In the genomic region with DNA sequence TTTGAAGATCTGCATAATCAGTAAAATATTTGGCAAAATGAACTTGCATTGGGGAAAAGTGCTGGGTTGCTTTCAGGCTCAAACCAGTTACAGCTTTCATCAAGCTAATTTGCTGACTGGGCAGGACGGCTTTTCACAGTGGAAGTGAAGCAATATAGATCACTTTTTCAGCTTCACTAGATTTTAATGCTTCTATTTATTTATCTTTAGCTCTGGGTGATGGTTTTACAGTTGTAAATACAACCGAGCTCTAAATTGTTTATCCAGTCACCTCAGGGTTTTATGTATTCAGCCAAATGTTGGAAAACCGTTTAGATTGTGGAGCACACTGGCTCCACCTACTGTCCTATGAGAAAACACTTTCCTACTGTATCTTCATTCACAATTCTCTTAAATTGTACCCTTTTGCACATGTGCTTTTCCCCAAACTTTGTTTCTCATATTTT, we compare ENCODE assay signal across 8 cellular contexts. TPM values are rescaled to one million over a fixed set of nuclear protein-coding genes. Genes with fewer than 3 reads are reported as not detected.
DNase-seq lines count a peak whose midpoint lies in the region; ATAC-seq and TF ChIP-seq lines count a peak whose summit lies in the region.

No MANE protein-coding gene starts in this region.

- TF ChIP-seq POLR2A in sigmoid colon (IDR thresholded peaks at IDR 0.05) = no peak

- H3K4me1 Mint-ChIP-seq in stimulated activated memory B cell treated with anti-CD40 and anti-IgM and Interleukin-4, amounts not matched to agents 10 μg/mL and 1 μg/mL and 100 μg/mL, for 72 hours = peaks cover 9% of the 10 kb centered on the region

- ATAC-seq in left cardiac atrium = peak; percentile 66 to 90
- no peak for ATAC-seq in stimulated activated memory B cell treated with anti-CD40 and anti-IgM and Interleukin-4, amounts not matched to agents 10 μg/mL and 1 μg/mL and 100 μg/mL, for 72 hours

- peaks cover 1% of the 10 kb centered on the region for H3K36me3 Mint-ChIP-seq in stimulated activated memory B cell treated with anti-CD40 and anti-IgM and Interleukin-4, amounts not matched to agents 10 μg/mL and 1 μg/mL and 100 μg/mL, for 72 hours

- H3K4me3 Mint-ChIP-seq in stimulated activated memory B cell treated with anti-CD40 and anti-IgM and Interleukin-4, amounts not matched to agents 10 μg/mL and 1 μg/mL and 100 μg/mL, for 72 hours = no peak overlapping the region

- 6 to 12% methylated on average over 3 of the region's 3 CpGs for WGBS in sigmoid colon, 2 donors

- TF ChIP-seq CTCF in sigmoid colon (IDR thresholded peaks at IDR 0.05) = peak; percentile 47 to 70 (median 53)

- intact Hi-C loops in left cardiac atrium (cut with DNase I) = loop anchor here (1.0 to 10.0 kb wide), 5 partner anchors 58 to 187 kb away; partner anchors contain the start of gene ACER3 (in 1 of the 2)
- intact Hi-C loops in sigmoid colon (cut with DNase I) = loop anchor here (2.0 kb wide), 1 partner anchor 112 kb away; no protein-coding TSS in a partner anchor

- DNase-seq in AML-193 (lab: John Stamatoyannopoulos, UW) (peak; percentile 64 to 66), H4 (ENCODE audit: low spot score) (peak; percentile 76), NCI-H226 (peak; percentile 9), adipocyte (ENCODE audit: low read depth) (peak; percentile 88), left cardiac atrium (no peak), sigmoid colon (no peak)
- DNase-seq in effector CD8-positive, alpha-beta T cell (lab: John Stamatoyannopoulos, UW) = no peak

- no peaks in the 10 kb centered on the region for H3K9me3 Mint-ChIP-seq in stimulated activated memory B cell treated with anti-CD40 and anti-IgM and Interleukin-4, amounts not matched to agents 10 μg/mL and 1 μg/mL and 100 μg/mL, for 72 hours

- no peak for TF ChIP-seq EP300 in sigmoid colon (IDR thresholded peaks at IDR 0.05)

- peaks cover 5% of the 10 kb centered on the region for H3K36me3 ChIP-seq in adipocyte (ENCODE audit: control insufficient read depth, insufficient read depth, low read length, severe bottlenecking)
- H3K36me3 ChIP-seq in sigmoid colon = no peaks in the 10 kb centered on the region

- no peak overlapping the region for H3K27ac ChIP-seq in sigmoid colon

- H3K27ac Mint-ChIP-seq in stimulated activated memory B cell treated with anti-CD40 and anti-IgM and Interleukin-4, amounts not matched to agents 10 μg/mL and 1 μg/mL and 100 μg/mL, for 72 hours = no peak overlapping the region

- H3K9ac ChIP-seq in adipocyte (ENCODE audit: low read length) = peak overlapping the region; percentile 77

- peaks cover 17% of the 10 kb centered on the region for H3K4me1 ChIP-seq in adipocyte (ENCODE audit: control insufficient read depth, insufficient read depth, low read length)
- peaks cover 0 to 8% (median 3%) of the 10 kb centered on the region in 4 donors for H3K4me1 ChIP-seq in sigmoid colon

- H3K9me3 ChIP-seq in adipocyte (ENCODE audit: control insufficient read depth, low read length) (no peaks in the 10 kb centered on the region), sigmoid colon (no peaks in the 10 kb centered on the region)

- H3K27me3 ChIP-seq in adipocyte (replicated peaks; ENCODE audit: control insufficient read depth, insufficient read depth, low read length) (no peaks in the 10 kb centered on the region), sigmoid colon (no peaks in the 10 kb centered on the region)

- H3K4me3 ChIP-seq in adipocyte (ENCODE audit: low read length) (peak overlapping the region; percentile 73), sigmoid colon (peak overlapping the region in 1 of 4 donors; percentile 23)

- no peaks in the 10 kb centered on the region for H3K27me3 Mint-ChIP-seq in stimulated activated memory B cell treated with anti-CD40 and anti-IgM and Interleukin-4, amounts not matched to agents 10 μg/mL and 1 μg/mL and 100 μg/mL, for 72 hours

RNA-seq across cellular contexts. Expression of gene ACER3, which starts 58.2 kb away (rescaled TPM):
- total RNA-seq in H4 (2014; rRNA removed; shearing (Covaris generic)) = 19.7 and 22.9 TPM in 2 replicates
- total RNA-seq in left cardiac atrium (10 to 100 TPM; 12.5 to 18.1 TPM), sigmoid colon (10 to 100 TPM in 2 of 4 donors, 1 to 10 TPM in 2; 5.6 to 12.1 (median 10.4) TPM)
- 10 to 100 TPM in 1 of 3 donors, 1 to 10 TPM in 2; 7.4 to 13.2 (median 9.1) TPM for polyA plus RNA-seq in sigmoid colon

Comparison
In these comparisons a context has a peak if more than half of its experiments do, and no peak if none do; other contexts are left out.
1. DNase-seq: peak in AML-193 (2 of 2), H4 (single experiment), NCI-H226 (single experiment) and adipocyte (single experiment); none in left cardiac atrium (single experiment), sigmoid colon (single experiment) and effector CD8-positive, alpha-beta T cell (single experiment).